In the genomic region with DNA sequence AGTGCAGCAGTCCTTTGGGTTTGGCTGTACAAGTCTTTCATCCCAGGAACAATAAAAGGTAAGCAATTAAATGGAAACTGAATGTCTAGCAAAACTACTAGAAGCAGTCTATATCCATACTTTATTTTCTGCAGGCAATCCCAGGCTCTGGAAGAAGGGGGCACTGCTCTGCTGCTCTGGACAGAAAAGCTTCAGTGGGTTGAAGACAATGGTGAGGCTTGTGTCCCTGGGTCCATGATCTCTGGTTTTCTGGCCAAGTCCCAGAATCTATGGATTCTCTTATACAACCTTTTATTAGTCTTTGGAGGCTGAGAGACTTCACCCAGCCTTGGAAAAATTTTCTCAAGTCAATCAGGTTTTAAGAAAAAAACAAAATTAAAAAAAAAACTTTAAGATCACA, we compare ENCODE assay signal across 12 cellular contexts. TPM values are rescaled to one million over a fixed set of nuclear protein-coding genes. Genes with fewer than 3 reads are reported as not detected.
DNase-seq lines count a peak whose midpoint lies in the region; ATAC-seq and TF ChIP-seq lines count a peak whose summit lies in the region.
"Had no signal": no experiment of that assay in that cellular context is flagged by ENCODE, and none has a peak within 500 bp of the region (broad histone marks: within the 10 kb centered on the region; RNA-seq: fewer than 3 reads in every experiment).

No MANE protein-coding gene starts in this region.

- DNase-seq in ACHN (peak; percentile 19), H7 (peak; percentile 52), cardiac fibroblast (ENCODE audit: low read depth in 2 of 2) (peak in 1 of 2 donors; percentile 33), islet precursor cell (peak; percentile 43), posterior vena cava (ENCODE audit: low spot score) (no peak), mucosa of gallbladder (ENCODE audit: low spot score) (no peak)
- DNase-seq: activated CD4-positive, alpha-beta memory T cell treated with anti-CD3 and anti-CD28 coated beads, Interleukin-2, amount 10 ng/mL, durations not matched to agents 7 days and 5 days; CD4-positive, alpha-beta T cell; occipital lobe; Right ventricle myocardium superior had no signal

- peak; percentile 46 for TF ChIP-seq CTCF in cardiac fibroblast (IDR thresholded peaks at IDR 0.05; ENCODE audit: low read depth, low read length)

- in situ Hi-C loops in ACHN (cut with HindIII; ENCODE audit: low pct_ligation_motif_present, low pct_unique_long_range_greater_than_20kb, low sequenced_read_pairs) = no loop called here

- no peaks in the 10 kb centered on the region for H3K27me3 ChIP-seq in H7 (ENCODE audit: control insufficient read depth, insufficient read depth, low read length)

- no peak overlapping the region for H3K4me3 ChIP-seq in H7 (ENCODE audit: insufficient read depth, low read depth, low read length)
- H3K4me3 ChIP-seq in cardiac fibroblast (replicated peaks in 1 of 2; ENCODE audit: low read depth in 2 of 2, low read length in 2 of 2) = no peak overlapping the region

- ATAC-seq in GM18868 (IDR thresholded peaks at IDR 0.05; ENCODE audit: unreplicated experiment) (no peak), GM21825 (IDR thresholded peaks at IDR 0.05; ENCODE audit: unreplicated experiment) (no peak)

- peaks cover 7% of the 10 kb centered on the region; the same call in 1 of the 2 replicates for H3K36me3 ChIP-seq in H7 (replicated peaks; ENCODE audit: control insufficient read depth, insufficient read depth, low read length)

- intact Hi-C loops in posterior vena cava (cut with DNase I) = no loop called here

RNA-seq across cellular contexts. Expression of gene SCAP, which starts 35.6 kb away (rescaled TPM):
- total RNA-seq in H7 (2014; rRNA removed; shearing (Covaris generic)) = 104 and 112 TPM in 2 replicates
- total RNA-seq in posterior vena cava = 10 to 100 TPM; 49.8 to 50.8 TPM
- total RNA-seq in mucosa of gallbladder = 137 TPM

RNA-seq across cellular contexts. Expression of gene PTPN23, which starts 59.3 kb away (rescaled TPM):
- 18.7 and 21.7 TPM in 2 replicates for total RNA-seq in H7 (2014; rRNA removed; shearing (Covaris generic))
- total RNA-seq in posterior vena cava = 10 to 100 TPM; 30.8 to 32.4 TPM
- total RNA-seq in mucosa of gallbladder = 58.2 TPM

Comparison
In these comparisons a context has a peak if more than half of its experiments do, and no peak if none do; other contexts are left out.
1. DNase-seq: peak in ACHN (single experiment), H7 (single experiment) and islet precursor cell (single experiment); none in posterior vena cava (single experiment) and mucosa of gallbladder (single experiment).